In the genomic region with DNA sequence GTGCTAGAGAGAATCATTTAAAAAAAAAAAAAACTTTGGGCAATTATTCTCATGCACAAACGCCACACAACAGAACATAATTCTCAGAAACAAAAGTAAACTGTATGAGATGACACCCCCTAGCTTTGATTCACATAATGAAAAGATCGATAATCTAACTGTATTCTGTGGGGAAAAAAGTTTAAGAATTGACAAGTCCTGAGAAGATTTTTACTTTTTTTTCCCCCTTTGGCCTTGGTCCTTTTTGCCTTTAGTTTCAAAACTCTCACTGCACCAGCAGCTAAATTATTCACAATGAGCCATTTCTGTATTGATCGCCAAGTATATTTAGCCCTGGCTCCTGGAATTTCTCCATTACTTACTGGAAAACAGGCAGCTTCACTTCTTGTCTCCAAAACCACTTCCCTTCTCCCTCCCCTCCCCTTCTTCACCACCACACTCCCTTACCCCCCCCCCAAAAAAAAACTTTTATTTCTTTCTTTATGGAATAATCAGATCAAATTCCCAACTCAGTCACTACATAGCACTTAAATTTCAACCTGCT, we compare ENCODE assay signal across 1 cellular context.
TF ChIP-seq lines count a peak whose summit lies in the region.

No MANE protein-coding gene starts in this region.

TF ChIP-seq in H1, 55 proteins besides CTCF, POLR2A, EP300 and RAD21 (continued from another document):
- no peak for TF ChIP-seq SP2 (IDR thresholded peaks at IDR 0.05; ENCODE audit: low read length)
- TF ChIP-seq JUND (IDR thresholded peaks at IDR 0.05; ENCODE audit: low read length) = no peak
- no peak for TF ChIP-seq CBX5 (IDR thresholded peaks at IDR 0.05; ENCODE audit: low read depth, low read length)
- TF ChIP-seq, protein P1, sequence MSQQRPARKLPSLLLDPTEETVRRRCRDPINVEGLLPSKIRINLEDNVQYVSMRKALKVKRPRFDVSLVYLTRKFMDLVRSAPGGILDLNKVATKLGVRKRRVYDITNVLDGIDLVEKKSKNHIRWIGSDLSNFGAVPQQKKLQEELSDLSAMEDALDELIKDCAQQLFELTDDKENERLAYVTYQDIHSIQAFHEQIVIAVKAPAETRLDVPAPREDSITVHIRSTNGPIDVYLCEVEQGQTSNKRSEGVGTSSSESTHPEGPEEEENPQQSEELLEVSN (IDR thresholded peaks at IDR 0.05) = no peak
- TF ChIP-seq BRCA1 (IDR thresholded peaks at IDR 0.05; ENCODE audit: low read depth, low read length) = no peak
- no peak for TF ChIP-seq RFX5 (IDR thresholded peaks at IDR 0.05; ENCODE audit: borderline replicate concordance, low read depth, low read length)
- TF ChIP-seq RXRA (IDR thresholded peaks at IDR 0.05; ENCODE audit: insufficient read depth, low read depth, low read length) = no peak
- TF ChIP-seq KDM4A (IDR thresholded peaks at IDR 0.05; ENCODE audit: low read depth, low read length, severe bottlenecking) = no peak
- TF ChIP-seq TEAD4 (IDR thresholded peaks at IDR 0.05; ENCODE audit: low read depth, low read length) = no peak
- TF ChIP-seq EZH2 (IDR thresholded peaks at IDR 0.05; ENCODE audit: low read depth, low read length, severe bottlenecking) = no peak
